Comparison of ENCODE assay signal across 19 cellular contexts in genomic region chr2:129760669-129761068, GRCh38.
A peak's percentile ranks its signal among the peaks of the same experiment; 100 is the strongest.
DNase-seq lines count a peak whose midpoint lies in the region; ATAC-seq and TF ChIP-seq lines count a peak whose summit lies in the region.
"Had no signal": no experiment of that assay in that cellular context is flagged by ENCODE, and none has a peak within 500 bp of the region (broad histone marks: within the 10 kb centered on the region; RNA-seq: fewer than 3 reads in every experiment).

No MANE protein-coding gene starts in this region.

- H3K27ac Mint-ChIP-seq in activated CD4-positive, alpha-beta memory T cell treated with anti-CD3 and anti-CD28 coated beads, Interleukin-2, amount 10 ng/mL, durations not matched to agents 7 days and 5 days = no peak overlapping the region
- no peak overlapping the region for H3K27ac Mint-ChIP-seq in activated CD4-positive, alpha-beta memory T cell treated with anti-CD3 and anti-CD28 coated beads for 36 hours
- H3K27ac Mint-ChIP-seq in natural killer cell = no peak overlapping the region
- no peak overlapping the region for H3K27ac Mint-ChIP-seq in natural killer cell treated with Interleukin-12 subunit alpha and Interleukin-12 subunit beta and Interleukin-15 and Interleukin-18, amount 100 ng/mL, for 72 hours
- H3K27ac Mint-ChIP-seq: B cell; CD8-positive, alpha-beta T cell had no signal

- H3K4me1 Mint-ChIP-seq in activated CD4-positive, alpha-beta memory T cell treated with anti-CD3 and anti-CD28 coated beads, Interleukin-2, amount 10 ng/mL, durations not matched to agents 7 days and 5 days = no peaks in the 10 kb centered on the region
- no peaks in the 10 kb centered on the region for H3K4me1 Mint-ChIP-seq in activated CD4-positive, alpha-beta memory T cell treated with anti-CD3 and anti-CD28 coated beads for 36 hours (ENCODE audit: low read depth)
- H3K4me1 Mint-ChIP-seq in natural killer cell = peaks cover 0 to 4% of the 10 kb centered on the region in 2 donors
- no peaks in the 10 kb centered on the region for H3K4me1 Mint-ChIP-seq in natural killer cell treated with Interleukin-12 subunit alpha and Interleukin-12 subunit beta and Interleukin-15 and Interleukin-18, amount 100 ng/mL, for 72 hours (ENCODE audit: low read depth in 2 of 2)
- H3K4me1 Mint-ChIP-seq: B cell had no signal

- no peak for TF ChIP-seq CTCF in natural killer cell (IDR thresholded peaks at IDR 0.05)

- H3K4me3 Mint-ChIP-seq in activated CD4-positive, alpha-beta memory T cell treated with anti-CD3 and anti-CD28 coated beads, Interleukin-2, amount 10 ng/mL, durations not matched to agents 7 days and 5 days = no peak overlapping the region
- no peak overlapping the region for H3K4me3 Mint-ChIP-seq in activated CD4-positive, alpha-beta memory T cell treated with anti-CD3 and anti-CD28 coated beads for 36 hours
- no peak overlapping the region for H3K4me3 Mint-ChIP-seq in natural killer cell
- H3K4me3 Mint-ChIP-seq in natural killer cell treated with Interleukin-12 subunit alpha and Interleukin-12 subunit beta and Interleukin-15 and Interleukin-18, amount 100 ng/mL, for 72 hours = no peak overlapping the region
- H3K4me3 Mint-ChIP-seq: B cell; CD8-positive, alpha-beta T cell had no signal

- no peaks in the 10 kb centered on the region for H3K36me3 Mint-ChIP-seq in activated CD4-positive, alpha-beta memory T cell treated with anti-CD3 and anti-CD28 coated beads, Interleukin-2, amount 10 ng/mL, durations not matched to agents 7 days and 5 days (ENCODE audit: low read depth)
- no peaks in the 10 kb centered on the region for H3K36me3 Mint-ChIP-seq in activated CD4-positive, alpha-beta memory T cell treated with anti-CD3 and anti-CD28 coated beads for 36 hours
- H3K36me3 Mint-ChIP-seq in natural killer cell = no peaks in the 10 kb centered on the region
- no peaks in the 10 kb centered on the region for H3K36me3 Mint-ChIP-seq in natural killer cell treated with Interleukin-12 subunit alpha and Interleukin-12 subunit beta and Interleukin-15 and Interleukin-18, amount 100 ng/mL, for 72 hours
- H3K36me3 Mint-ChIP-seq: CD8-positive, alpha-beta T cell had no signal

- CTCF ChIA-PET in activated CD4-positive, alpha-beta memory T cell treated with anti-CD3 and anti-CD28 coated beads, Interleukin-2, amount 10 ng/mL, durations not matched to agents 7 days and 5 days (lab: Charles Lee) = no interaction called here
- CTCF ChIA-PET in activated CD4-positive, alpha-beta memory T cell treated with anti-CD3 and anti-CD28 coated beads for 36 hours (lab: Charles Lee) = no interaction called here

- peak; percentile 11 for DNase-seq in activated CD4-positive, alpha-beta memory T cell treated with anti-CD3 and anti-CD28 coated beads, Interleukin-2, amount 10 ng/mL, durations not matched to agents 7 days and 5 days
- DNase-seq in activated CD4-positive, alpha-beta memory T cell treated with anti-CD3 and anti-CD28 coated beads for 36 hours = no peak
- DNase-seq in natural killer cell = peak; percentile 12
- no peak for DNase-seq in natural killer cell treated with Interleukin-12 subunit alpha and Interleukin-12 subunit beta and Interleukin-15 and Interleukin-18, amount 100 ng/mL, for 72 hours (ENCODE audit: low spot score)
- DNase-seq in mesenteric fat pad (ENCODE audit: low spot score) = peak; percentile 86
- no peak for DNase-seq in SKM-1 (lab: John Stamatoyannopoulos, UW; ENCODE audit: unreplicated experiment)
- no peak for DNase-seq in hippocampal formation (lab: John Stamatoyannopoulos, UW)
- DNase-seq: GOT3, IMR-90, KG1, MG63, NCI-H2029, NCI-H446, NCI-H524 treated with DMSO at 0.1 percent for 48 hours, NCI-H774, PC-3 had no signal

- no peak for ATAC-seq in natural killer cell
- no peak for ATAC-seq in natural killer cell treated with Interleukin-12 subunit alpha and Interleukin-12 subunit beta and Interleukin-15 and Interleukin-18, amount 100 ng/mL, for 72 hours
- ATAC-seq: CD8-positive, alpha-beta T cell; HCT116; PC-3 had no signal

- intact Hi-C loops in activated CD4-positive, alpha-beta memory T cell treated with anti-CD3 and anti-CD28 coated beads for 36 hours (cut with micrococcal nuclease) = no loop called here
- intact Hi-C loops in natural killer cell (cut with micrococcal nuclease) = no loop called here

- H3K9me3 Mint-ChIP-seq in activated CD4-positive, alpha-beta memory T cell treated with anti-CD3 and anti-CD28 coated beads, Interleukin-2, amount 10 ng/mL, durations not matched to agents 7 days and 5 days = no peaks in the 10 kb centered on the region
- no peaks in the 10 kb centered on the region for H3K9me3 Mint-ChIP-seq in activated CD4-positive, alpha-beta memory T cell treated with anti-CD3 and anti-CD28 coated beads for 36 hours
- no peaks in the 10 kb centered on the region for H3K9me3 Mint-ChIP-seq in natural killer cell
- H3K9me3 Mint-ChIP-seq in natural killer cell treated with Interleukin-12 subunit alpha and Interleukin-12 subunit beta and Interleukin-15 and Interleukin-18, amount 100 ng/mL, for 72 hours = no peaks in the 10 kb centered on the region
- H3K9me3 Mint-ChIP-seq: CD8-positive, alpha-beta T cell had no signal

- POLR2A ChIA-PET in activated CD4-positive, alpha-beta memory T cell treated with anti-CD3 and anti-CD28 coated beads, Interleukin-2, amount 10 ng/mL, durations not matched to agents 7 days and 5 days (lab: Charles Lee) = no interaction called here
- POLR2A ChIA-PET in activated CD4-positive, alpha-beta memory T cell treated with anti-CD3 and anti-CD28 coated beads for 36 hours (lab: Charles Lee) = no interaction called here

- no peaks in the 10 kb centered on the region for H3K27me3 Mint-ChIP-seq in activated CD4-positive, alpha-beta memory T cell treated with anti-CD3 and anti-CD28 coated beads, Interleukin-2, amount 10 ng/mL, durations not matched to agents 7 days and 5 days
- H3K27me3 Mint-ChIP-seq in activated CD4-positive, alpha-beta memory T cell treated with anti-CD3 and anti-CD28 coated beads for 36 hours = no peaks in the 10 kb centered on the region
- peaks cover 3 to 4% of the 10 kb centered on the region in 2 donors for H3K27me3 Mint-ChIP-seq in natural killer cell (ENCODE audit: low read depth in 2 of 2)
- peaks cover 0 to 6% of the 10 kb centered on the region in 2 donors for H3K27me3 Mint-ChIP-seq in natural killer cell treated with Interleukin-12 subunit alpha and Interleukin-12 subunit beta and Interleukin-15 and Interleukin-18, amount 100 ng/mL, for 72 hours

Comparison
In these comparisons a context has a peak if more than half of its experiments do, and no peak if none do; other contexts are left out.
1. DNase-seq: peak in activated CD4-positive, alpha-beta memory T cell treated with anti-CD3 and anti-CD28 coated beads, Interleukin-2, amount 10 ng/mL, durations not matched to agents 7 days and 5 days (single experiment), natural killer cell (single experiment) and mesenteric fat pad (single experiment); none in activated CD4-positive, alpha-beta memory T cell treated with anti-CD3 and anti-CD28 coated beads for 36 hours (single experiment), natural killer cell treated with Interleukin-12 subunit alpha and Interleukin-12 subunit beta and Interleukin-15 and Interleukin-18, amount 100 ng/mL, for 72 hours (single experiment), SKM-1 (single experiment) and hippocampal formation (0 of 2).